8 cellular contexts compared by ENCODE assay signal in the genomic region with DNA sequence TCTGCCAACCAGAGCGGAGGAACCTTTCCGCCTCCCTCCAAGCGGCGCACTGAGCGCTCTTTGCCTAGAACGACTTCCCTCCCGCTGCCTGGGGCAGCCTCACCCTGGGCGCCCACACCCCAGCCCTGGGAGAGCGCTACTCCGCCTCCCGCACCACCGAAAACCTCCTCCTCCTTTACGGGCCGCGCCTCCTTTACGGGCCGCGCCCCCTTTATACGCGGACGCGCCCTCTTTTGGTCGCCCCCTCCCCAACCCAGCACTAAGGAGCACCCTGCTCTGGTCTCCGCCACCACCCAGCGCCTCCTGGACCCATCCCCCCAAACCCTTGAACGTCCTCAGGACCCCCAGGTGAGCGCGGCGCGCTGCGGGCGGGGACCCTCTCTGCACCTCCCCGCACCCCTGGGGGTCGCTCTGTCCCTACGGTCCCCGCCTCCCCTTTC. TPM values are rescaled to one million over a fixed set of nuclear protein-coding genes. Genes with fewer than 3 reads are reported as not detected.
DNase-seq lines count a peak whose midpoint lies in the region; ATAC-seq and TF ChIP-seq lines count a peak whose summit lies in the region.

No MANE protein-coding gene starts in this region.

- H2BK15ac ChIP-seq in mesenchymal stem cell (ENCODE audit: low read depth, poor library complexity, severe bottlenecking) = peak overlapping the region; percentile 89

- TF ChIP-seq CTCF in astrocyte of the spinal cord (IDR thresholded peaks at IDR 0.05; ENCODE audit: low read depth, low read length) = no peak

- 2% methylated on average over 36 of the region's 36 CpGs for WGBS in mesenchymal stem cell
- WGBS in thymus = under 1% methylated on average over 36 of the region's 36 CpGs

- H3K4me1 ChIP-seq in mesenchymal stem cell (ENCODE audit: control insufficient read depth, insufficient read depth, low read depth, low read length) (peaks cover 24% of the 10 kb centered on the region), thymus (ENCODE audit: control insufficient read depth, insufficient read depth, low read length) (peaks cover 12% of the 10 kb centered on the region)

- peak overlapping the region; percentile 47 for H2AFZ ChIP-seq in mesenchymal stem cell (ENCODE audit: low read depth, low read length)

- H2BK12ac ChIP-seq in mesenchymal stem cell (ENCODE audit: low read length in 2 of 2) = no peak overlapping the region

- peak overlapping the region in 1 of 2 experiments; percentile 81 for H3K18ac ChIP-seq in mesenchymal stem cell (ENCODE audit: low read depth in 1 of 2, low read length in 2 of 2)

- no peak overlapping the region for H2AK5ac ChIP-seq in mesenchymal stem cell (ENCODE audit: low read length, severe bottlenecking)

- H3K27me3 ChIP-seq in mesenchymal stem cell (ENCODE audit: control insufficient read depth in 1 of 2, insufficient read depth in 1 of 2, low read length in 2 of 2) (peaks cover 83 to 92% of the 10 kb centered on the region in 2 experiments), thymus (ENCODE audit: control insufficient read depth, insufficient read depth) (peaks cover 24% of the 10 kb centered on the region)

- no peak overlapping the region for H3K9ac ChIP-seq in mesenchymal stem cell (ENCODE audit: low read length)

- no peak for ATAC-seq in GM18861 (IDR thresholded peaks at IDR 0.05; ENCODE audit: unreplicated experiment)
- no peak for ATAC-seq in GM18909 (IDR thresholded peaks at IDR 0.05; ENCODE audit: poor library complexity, unreplicated experiment)

- peak overlapping the region; percentile 97 for H3K4me2 ChIP-seq in mesenchymal stem cell (ENCODE audit: low read length, poor library complexity, severe bottlenecking)

- H3K9me3 ChIP-seq in mesenchymal stem cell (ENCODE audit: control insufficient read depth, low read length) (no peaks in the 10 kb centered on the region), thymus (ENCODE audit: control insufficient read depth) (no peaks in the 10 kb centered on the region)

- DNase-seq in D341Med (ENCODE audit: low spot score) (peak; percentile 63), NCI-H510A (lab: John Stamatoyannopoulos, UW) (peak; percentile 52), astrocyte of the spinal cord (ENCODE audit: low read depth, low spot score) (no peak), mesenchymal stem cell (peak; percentile 47), DMS153 (lab: John Stamatoyannopoulos, UW) (no peak)

- H3K4me3 ChIP-seq in astrocyte of the spinal cord (ENCODE audit: low read depth, low read length) (peak overlapping the region; percentile 34), mesenchymal stem cell (ENCODE audit: insufficient read depth in 1 of 2, low read depth in 1 of 2, low read length in 2 of 2) (peak overlapping the region; percentile 53 to 60), thymus (ENCODE audit: low read length) (peak overlapping the region; percentile 62)

- peak overlapping the region; percentile 44 for H2BK120ac ChIP-seq in mesenchymal stem cell (ENCODE audit: low read depth, low read length)

- no peak overlapping the region for H3K4ac ChIP-seq in mesenchymal stem cell (ENCODE audit: low read depth in 1 of 2, low read length in 2 of 2)

- peak overlapping the region; percentile 58 for H4K91ac ChIP-seq in mesenchymal stem cell (ENCODE audit: low read length)

- peak overlapping the region; percentile 60 for H4K8ac ChIP-seq in mesenchymal stem cell (ENCODE audit: low read length)

- no peak overlapping the region for H3K23ac ChIP-seq in mesenchymal stem cell (ENCODE audit: low read length in 2 of 2)

- H2BK5ac ChIP-seq in mesenchymal stem cell (ENCODE audit: low read depth, low read length, poor library complexity, severe bottlenecking) = no peak overlapping the region

- in situ Hi-C loops in astrocyte of the spinal cord (cut with HindIII; ENCODE audit: low sequenced_read_pairs) = no loop called here

- H3K79me1 ChIP-seq in mesenchymal stem cell (replicated peaks; ENCODE audit: low read length, poor library complexity, severe bottlenecking) = no peaks in the 10 kb centered on the region

- no peak overlapping the region for H3K14ac ChIP-seq in mesenchymal stem cell (ENCODE audit: low read length in 2 of 2)

- no peaks in the 10 kb centered on the region for H3K36me3 ChIP-seq in mesenchymal stem cell (ENCODE audit: control insufficient read depth in 1 of 2, insufficient read depth in 2 of 2, low read depth in 1 of 2, low read length in 2 of 2)
- H3K36me3 ChIP-seq in thymus (ENCODE audit: control insufficient read depth, insufficient read depth) = no peaks in the 10 kb centered on the region

- no peak overlapping the region for H3K27ac ChIP-seq in mesenchymal stem cell (ENCODE audit: low read length, poor library complexity, severe bottlenecking)
- no peak overlapping the region for H3K27ac ChIP-seq in thymus (ENCODE audit: low read depth)

RNA-seq across cellular contexts. Expression of a gene that starts 0.6 kb away (rescaled TPM):
- 185 TPM for polyA plus RNA-seq in mesenchymal stem cell (2013, experiment 1 of 2)
- 188 TPM for polyA plus RNA-seq in mesenchymal stem cell (2013, experiment 2 of 2)
- polyA plus RNA-seq in thymus = 7.6 TPM

Comparison
In these comparisons a context has a peak if more than half of its experiments do, and no peak if none do; other contexts are left out.
1. DNase-seq: peak in D341Med (single experiment), NCI-H510A (single experiment) and mesenchymal stem cell (single experiment); none in astrocyte of the spinal cord (single experiment) and DMS153 (single experiment).
2. Peak in every context shown above with its lines, with median percentiles within 50 percentile points of each other: H3K4me3 ChIP-seq.